ENCODE assay signal across 9 cellular contexts in genomic region chr17:81165246-81166032, GRCh38. TPM values are rescaled to one million over a fixed set of nuclear protein-coding genes. Genes with fewer than 3 reads are reported as not detected.
DNase-seq lines count a peak whose midpoint lies in the region; ATAC-seq and TF ChIP-seq lines count a peak whose summit lies in the region.
"Had no signal": no experiment of that assay in that cellular context is flagged by ENCODE, and none has a peak within 500 bp of the region (broad histone marks: within the 10 kb centered on the region; RNA-seq: fewer than 3 reads in every experiment).

PVALEF (plus strand) TSS chr17:81165507; CDS start chr17:81181227, 15,720 bp downstream.

- H3K27me3 ChIP-seq in iPS-20b (ENCODE audit: insufficient read depth, low read length) (peaks cover 19% of the 10 kb centered on the region), gastrocnemius medialis (peaks cover 17 to 29% (median 23%) of the 10 kb centered on the region in 3 donors)

- H3K4me1 ChIP-seq in iPS-20b (ENCODE audit: insufficient read depth, low read length) (no peaks in the 10 kb centered on the region), gastrocnemius medialis (peaks cover 0 to 3% of the 10 kb centered on the region in 2 donors)

- in situ Hi-C loops in G401 (cut with HindIII; ENCODE audit: low sequenced_read_pairs) = no loop called here
- in situ Hi-C loops in gastrocnemius medialis (cut with MboI; ENCODE audit: low sequenced_read_pairs in 4 of 4) = no loop called here

- no peaks in the 10 kb centered on the region for H3K4me1 Mint-ChIP-seq in activated naive CD8-positive, alpha-beta T cell treated with anti-CD3 and anti-CD28 coated beads for 36 hours

- no peak for TF ChIP-seq CTCF in gastrocnemius medialis (IDR thresholded peaks at IDR 0.05 in 4 of 5, conservative IDR thresholded peaks at IDR 0.05 in 1 of 5)

- H3K9me3 ChIP-seq in iPS-20b (ENCODE audit: insufficient read depth, low read depth, low read length) (no peaks in the 10 kb centered on the region), gastrocnemius medialis (no peaks in the 10 kb centered on the region)

- intact Hi-C loops in gastrocnemius medialis (cut with DNase I; ENCODE audit: low total_unique reads) = no loop called here

- no peak within 1 kb of the TSS for H3K9ac ChIP-seq in iPS-20b (ENCODE audit: low read depth, low read length)

- H3K27ac ChIP-seq in iPS-20b (ENCODE audit: low read length) = no peak within 1 kb of the TSS
- H3K27ac ChIP-seq in gastrocnemius medialis = no peak within 1 kb of the TSS

- TF ChIP-seq POLR2A in gastrocnemius medialis (IDR thresholded peaks at IDR 0.05) = no peak

- no peaks in the 10 kb centered on the region for H3K36me3 ChIP-seq in iPS-20b (ENCODE audit: insufficient read depth, low read depth, low read length)
- H3K36me3 ChIP-seq in gastrocnemius medialis = no peaks in the 10 kb centered on the region

- H3K36me3 Mint-ChIP-seq in activated naive CD8-positive, alpha-beta T cell treated with anti-CD3 and anti-CD28 coated beads for 36 hours = no peaks in the 10 kb centered on the region

- no peaks in the 10 kb centered on the region for H3K9me3 Mint-ChIP-seq in activated naive CD8-positive, alpha-beta T cell treated with anti-CD3 and anti-CD28 coated beads for 36 hours

- H3K27me3 Mint-ChIP-seq in activated naive CD8-positive, alpha-beta T cell treated with anti-CD3 and anti-CD28 coated beads for 36 hours = peaks cover 28% of the 10 kb centered on the region

- peak within 1 kb of the TSS; percentile 34 for H3K4me3 Mint-ChIP-seq in activated naive CD8-positive, alpha-beta T cell treated with anti-CD3 and anti-CD28 coated beads for 36 hours

- DNase-seq in G401 (ENCODE audit: low spot score) = peak; percentile 49
- DNase-seq in activated naive CD8-positive, alpha-beta T cell treated with anti-CD3 and anti-CD28 coated beads for 36 hours = no peak
- no peak for DNase-seq in gastrocnemius medialis
- DNase-seq in kidney tubule cell (ENCODE audit: low spot score) = no peak
- DNase-seq: activated naive CD4-positive, alpha-beta T cell had no signal

- H3K4me3 ChIP-seq in iPS-20b (ENCODE audit: low read length) (peak within 1 kb of the TSS; percentile 52; the same call in 1 of the 2 replicates), gastrocnemius medialis (peak within 1 kb of the TSS; percentile 27 to 47 (median 36))

- ATAC-seq in gastrocnemius medialis (no peak), HG03565 (IDR thresholded peaks at IDR 0.05; ENCODE audit: unreplicated experiment) (no peak), GM19023 (IDR thresholded peaks at IDR 0.05; ENCODE audit: unreplicated experiment) (no peak), GM18511 (IDR thresholded peaks at IDR 0.05; ENCODE audit: unreplicated experiment) (no peak)

- no peak within 1 kb of the TSS for H3K27ac Mint-ChIP-seq in activated naive CD8-positive, alpha-beta T cell treated with anti-CD3 and anti-CD28 coated beads for 36 hours

RNA-seq across cellular contexts. Expression of gene PVALEF, which starts in this region (rescaled TPM):
- total RNA-seq in G401 (2014; rRNA removed; shearing (Covaris generic)) = not detected in 2 replicates
- not detected for total RNA-seq in activated naive CD8-positive, alpha-beta T cell treated with anti-CD3 and anti-CD28 coated beads for 36 hours
- not detected for total RNA-seq in gastrocnemius medialis

Comparison
In these comparisons a context has a peak if more than half of its experiments do, and no peak if none do; other contexts are left out.
1. Peak in DNase-seq in G401; RNA of the gene not detected or under 1 TPM.